In the genomic region with DNA sequence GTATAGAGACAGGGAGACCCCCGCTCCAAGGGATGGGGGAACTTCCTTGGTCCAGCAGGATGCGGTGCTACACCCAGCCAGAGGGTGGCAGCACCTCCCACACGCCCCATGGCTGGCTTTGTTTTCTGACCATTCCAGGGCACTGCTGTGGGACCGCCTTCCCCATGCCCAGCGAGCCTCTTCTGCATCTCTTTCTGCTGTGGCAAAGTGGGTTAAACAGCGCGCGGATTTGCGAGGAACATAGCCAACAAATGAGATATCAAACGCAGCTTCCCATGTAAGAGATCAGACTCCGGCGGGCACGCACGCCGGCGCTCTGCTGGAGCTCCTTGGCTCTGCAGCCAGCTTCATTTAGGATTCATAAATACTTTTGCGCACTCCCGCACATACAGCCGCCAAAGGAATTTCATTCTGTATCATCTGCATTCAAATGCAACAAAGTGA, we compare ENCODE assay signal across 1 cellular context.
TF ChIP-seq lines count a peak whose summit lies in the region.

No MANE protein-coding gene starts in this region.

TF ChIP-seq in HCT116, 20 proteins besides CTCF, POLR2A, EP300 and RAD21 (continued from another document):
- no peak for TF ChIP-seq ZBTB33 (IDR thresholded peaks at IDR 0.05; ENCODE audit: extremely low read depth, insufficient replicate concordance, low read length)
- TF ChIP-seq TCF7L2 (IDR thresholded peaks at IDR 0.05; ENCODE audit: borderline replicate concordance, extremely low read depth, insufficient read depth, insufficient read length) = no peak
- TF ChIP-seq ELF1 (IDR thresholded peaks at IDR 0.05; ENCODE audit: borderline replicate concordance, low read depth) = no peak
- TF ChIP-seq ZNF274 (IDR thresholded peaks at IDR 0.05; ENCODE audit: low read depth, low read length) = no peak
- TF ChIP-seq EZH2 (IDR thresholded peaks at IDR 0.05) = no peak
- TF ChIP-seq, protein P1, sequence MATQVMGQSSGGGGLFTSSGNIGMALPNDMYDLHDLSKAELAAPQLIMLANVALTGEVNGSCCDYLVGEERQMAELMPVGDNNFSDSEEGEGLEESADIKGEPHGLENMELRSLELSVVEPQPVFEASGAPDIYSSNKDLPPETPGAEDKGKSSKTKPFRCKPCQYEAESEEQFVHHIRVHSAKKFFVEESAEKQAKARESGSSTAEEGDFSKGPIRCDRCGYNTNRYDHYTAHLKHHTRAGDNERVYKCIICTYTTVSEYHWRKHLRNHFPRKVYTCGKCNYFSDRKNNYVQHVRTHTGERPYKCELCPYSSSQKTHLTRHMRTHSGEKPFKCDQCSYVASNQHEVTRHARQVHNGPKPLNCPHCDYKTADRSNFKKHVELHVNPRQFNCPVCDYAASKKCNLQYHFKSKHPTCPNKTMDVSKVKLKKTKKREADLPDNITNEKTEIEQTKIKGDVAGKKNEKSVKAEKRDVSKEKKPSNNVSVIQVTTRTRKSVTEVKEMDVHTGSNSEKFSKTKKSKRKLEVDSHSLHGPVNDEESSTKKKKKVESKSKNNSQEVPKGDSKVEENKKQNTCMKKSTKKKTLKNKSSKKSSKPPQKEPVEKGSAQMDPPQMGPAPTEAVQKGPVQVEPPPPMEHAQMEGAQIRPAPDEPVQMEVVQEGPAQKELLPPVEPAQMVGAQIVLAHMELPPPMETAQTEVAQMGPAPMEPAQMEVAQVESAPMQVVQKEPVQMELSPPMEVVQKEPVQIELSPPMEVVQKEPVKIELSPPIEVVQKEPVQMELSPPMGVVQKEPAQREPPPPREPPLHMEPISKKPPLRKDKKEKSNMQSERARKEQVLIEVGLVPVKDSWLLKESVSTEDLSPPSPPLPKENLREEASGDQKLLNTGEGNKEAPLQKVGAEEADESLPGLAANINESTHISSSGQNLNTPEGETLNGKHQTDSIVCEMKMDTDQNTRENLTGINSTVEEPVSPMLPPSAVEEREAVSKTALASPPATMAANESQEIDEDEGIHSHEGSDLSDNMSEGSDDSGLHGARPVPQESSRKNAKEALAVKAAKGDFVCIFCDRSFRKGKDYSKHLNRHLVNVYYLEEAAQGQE (IDR thresholded peaks at IDR 0.05; ENCODE audit: low read depth) = no peak
- no peak for TF ChIP-seq SRF (IDR thresholded peaks at IDR 0.05; ENCODE audit: low read depth)
- no peak for TF ChIP-seq POLR2AphosphoS5 (IDR thresholded peaks at IDR 0.05; ENCODE audit: low read depth, low read length)
